In genomic region chr4:174283507-174284180, GRCh38 we compare ENCODE assay signal across 1 cellular context.
A peak's percentile ranks its signal among the peaks of the same experiment; 100 is the strongest.
TF ChIP-seq lines count a peak whose summit lies in the region.

CEP44 (plus strand) TSS chr4:174283911; CDS start chr4:174299122, 15,211 bp downstream.
FBXO8 (minus strand) TSS chr4:174283667; CDS start chr4:174263092, 20,575 bp downstream.

TF ChIP-seq in HepG2, 621 proteins besides CTCF, POLR2A, EP300 and RAD21 (continued from another document):
- TF ChIP-seq AKNA (CRISPR knock-in tag; IDR thresholded peaks at IDR 0.05; ENCODE audit: borderline replicate concordance) (peak; percentile 74; the same call in 1 of the 2 replicates), ZNF777 (CRISPR knock-in tag; IDR thresholded peaks at IDR 0.05) (peak; percentile 60), ZNF441 (CRISPR knock-in tag; IDR thresholded peaks at IDR 0.05; ENCODE audit: borderline replicate concordance) (peak; percentile 50; the same call in 1 of the 2 replicates), KDM4B (CRISPR knock-in tag; IDR thresholded peaks at IDR 0.05) (no peak), CREB3 (CRISPR knock-in tag; IDR thresholded peaks at IDR 0.05) (no peak), PRPF4 (IDR thresholded peaks at IDR 0.05; ENCODE audit: low read depth, low read length, poor library complexity, severe bottlenecking) (no peak), KIAA2018 (CRISPR knock-in tag; IDR thresholded peaks at IDR 0.05; ENCODE audit: borderline replicate concordance) (no peak), ARNT2 (CRISPR knock-in tag; IDR thresholded peaks at IDR 0.05; ENCODE audit: low read depth) (peak; percentile 59; the same call in 1 of the 2 replicates), ZNF619 (CRISPR knock-in tag; IDR thresholded peaks at IDR 0.05) (0 out of 2 replicates have a peak, but pooled peaks have one; percentile 40), ZNF34 (CRISPR knock-in tag; IDR thresholded peaks at IDR 0.05; ENCODE audit: borderline replicate concordance) (0 out of 2 replicates have a peak, but pooled peaks have one; percentile 79)
- TF ChIP-seq, protein P1, sequence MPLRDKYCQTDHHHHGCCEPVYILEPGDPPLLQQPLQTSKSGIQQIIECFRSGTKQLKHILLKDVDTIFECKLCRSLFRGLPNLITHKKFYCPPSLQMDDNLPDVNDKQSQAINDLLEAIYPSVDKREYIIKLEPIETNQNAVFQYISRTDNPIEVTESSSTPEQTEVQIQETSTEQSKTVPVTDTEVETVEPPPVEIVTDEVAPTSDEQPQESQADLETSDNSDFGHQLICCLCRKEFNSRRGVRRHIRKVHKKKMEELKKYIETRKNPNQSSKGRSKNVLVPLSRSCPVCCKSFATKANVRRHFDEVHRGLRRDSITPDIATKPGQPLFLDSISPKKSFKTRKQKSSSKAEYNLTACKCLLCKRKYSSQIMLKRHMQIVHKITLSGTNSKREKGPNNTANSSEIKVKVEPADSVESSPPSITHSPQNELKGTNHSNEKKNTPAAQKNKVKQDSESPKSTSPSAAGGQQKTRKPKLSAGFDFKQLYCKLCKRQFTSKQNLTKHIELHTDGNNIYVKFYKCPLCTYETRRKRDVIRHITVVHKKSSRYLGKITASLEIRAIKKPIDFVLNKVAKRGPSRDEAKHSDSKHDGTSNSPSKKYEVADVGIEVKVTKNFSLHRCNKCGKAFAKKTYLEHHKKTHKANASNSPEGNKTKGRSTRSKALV (CRISPR knock-in tag; IDR thresholded peaks at IDR 0.05): no peak; the same call in 1 of the 2 replicates
- TF ChIP-seq, protein P2, sequence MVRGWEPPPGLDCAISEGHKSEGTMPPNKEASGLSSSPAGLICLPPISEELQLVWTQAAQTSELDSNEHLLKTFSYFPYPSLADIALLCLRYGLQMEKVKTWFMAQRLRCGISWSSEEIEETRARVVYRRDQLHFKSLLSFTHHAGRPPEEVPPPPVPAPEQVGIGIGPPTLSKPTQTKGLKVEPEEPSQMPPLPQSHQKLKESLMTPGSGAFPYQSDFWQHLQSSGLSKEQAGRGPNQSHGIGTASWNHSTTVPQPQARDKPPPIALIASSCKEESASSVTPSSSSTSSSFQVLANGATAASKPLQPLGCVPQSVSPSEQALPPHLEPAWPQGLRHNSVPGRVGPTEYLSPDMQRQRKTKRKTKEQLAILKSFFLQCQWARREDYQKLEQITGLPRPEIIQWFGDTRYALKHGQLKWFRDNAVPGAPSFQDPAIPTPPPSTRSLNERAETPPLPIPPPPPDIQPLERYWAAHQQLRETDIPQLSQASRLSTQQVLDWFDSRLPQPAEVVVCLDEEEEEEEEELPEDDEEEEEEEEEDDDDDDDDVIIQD (CRISPR knock-in tag; IDR thresholded peaks at IDR 0.05; ENCODE audit: low read depth): no peak
